ENCODE assay signal across 22 cellular contexts in genomic region chr5:11851402-11851801, GRCh38. TPM values are rescaled to one million over a fixed set of nuclear protein-coding genes. Genes with fewer than 3 reads are reported as not detected.
DNase-seq lines count a peak whose midpoint lies in the region; ATAC-seq, FAIRE-seq and TF ChIP-seq lines count a peak whose summit lies in the region.
"Had no signal": no experiment of that assay in that cellular context is flagged by ENCODE, and none has a peak within 500 bp of the region (broad histone marks: within the 10 kb centered on the region; RNA-seq: fewer than 3 reads in every experiment).

No MANE protein-coding gene starts in this region.

- 93% methylated on average over 2 of the region's 2 CpGs for WGBS in right lobe of liver (ENCODE audit: insufficient coverage, low coverage, low lambda C conversion rate, missing lambda C conversion rate)
- WGBS in HepG2 (ENCODE audit: low lambda C conversion rate), result 36% methylated on average over 2 of the region's 2 CpGs
- 80% methylated on average over 1 to 2 of the region's 2 CpGs for WGBS in mesodermal cell (ENCODE audit: insufficient coverage in 2 of 2), 2 experiments
- WGBS in thyroid gland, 2 donors, result 81 to 91% methylated on average over 2 of the region's 2 CpGs
- WGBS in spleen, 5 donors, result 78 to 95% (median 90%) methylated on average over 2 of the region's 2 CpGs

- H3K4me1 ChIP-seq in right lobe of liver (no peaks in the 10 kb centered on the region), HepG2 (ENCODE audit: insufficient read depth, low read length) (no peaks in the 10 kb centered on the region), mesodermal cell (ENCODE audit: control insufficient read depth, insufficient read depth, low read length, poor library complexity, severe bottlenecking) (peaks cover 10% of the 10 kb centered on the region), thyroid gland (no peaks in the 10 kb centered on the region), spleen (no peaks in the 10 kb centered on the region)
- H3K4me1 ChIP-seq: A549, transverse colon had no signal

- H3K27ac ChIP-seq in right lobe of liver (no peak overlapping the region), HepG2 (ENCODE audit: extremely low read length, insufficient read depth, low read length) (no peak overlapping the region), mesodermal cell (ENCODE audit: low read depth, low read length, severe bottlenecking) (peak overlapping the region; percentile 59), thyroid gland (no peak overlapping the region), spleen (no peak overlapping the region)
- H3K27ac ChIP-seq: A549, brain microvascular endothelial cell, transverse colon had no signal

- ATAC-seq in right lobe of liver, result peak in 3 of 4 donors; percentile 27 to 53 (median 43)
- no peak for ATAC-seq in HepG2
- ATAC-seq in GM18861 (IDR thresholded peaks at IDR 0.05; ENCODE audit: unreplicated experiment), result no peak
- ATAC-seq: A549; activated CD8-positive, alpha-beta memory T cell treated with anti-CD3 and anti-CD28 coated beads, Interleukin-2, amount 10 ng/mL, durations not matched to agents 7 days and 5 days; Panc1 had no signal

- in situ Hi-C loops in HepG2 (cut with HindIII; ENCODE audit: extremely low pct_ligation_motif_present, low pct_unique_long_range_greater_than_20kb), result no loop called here

- no peak overlapping the region for H3K9ac ChIP-seq in HepG2 (ENCODE audit: insufficient read depth, low read depth, low read length)

- H3K9me3 ChIP-seq in right lobe of liver (no peaks in the 10 kb centered on the region), HepG2 (ENCODE audit: low read length) (no peaks in the 10 kb centered on the region), mesodermal cell (ENCODE audit: control insufficient read depth, low read length) (no peaks in the 10 kb centered on the region), thyroid gland (no peaks in the 10 kb centered on the region), spleen (peaks cover 0 to 4% (median 0%) of the 10 kb centered on the region in 8 donors)
- H3K9me3 ChIP-seq: A549, transverse colon had no signal

- TF ChIP-seq CTCF in right lobe of liver (IDR thresholded peaks at IDR 0.05), result no peak
- TF ChIP-seq CTCF in HepG2 (CRISPR knock-in tag; IDR thresholded peaks at IDR 0.05), result no peak
- no peak for TF ChIP-seq CTCF in thyroid gland (IDR thresholded peaks at IDR 0.05)
- no peak for TF ChIP-seq CTCF in spleen (IDR thresholded peaks at IDR 0.05 in 8 of 11, conservative IDR thresholded peaks at IDR 0.05 in 3 of 11)

- no peak for TF ChIP-seq RAD21 in HepG2 (CRISPR knock-in tag; IDR thresholded peaks at IDR 0.05)

- H2AFZ ChIP-seq in HepG2 (ENCODE audit: low read length), result no peak overlapping the region

- CTCF ChIA-PET in HepG2 (lab: Yijun Ruan, JAX; ENCODE audit: low intra/inter-chr PET ratio, low total read pairs), result no interaction called here

- H3K79me2 ChIP-seq in HepG2 (ENCODE audit: insufficient read depth, low read length), result no peaks in the 10 kb centered on the region

- no peak for FAIRE-seq in HepG2 (lab: Jason Lieb, UNC)
- FAIRE-seq: A549, H54 had no signal

- H3K4me3 ChIP-seq in right lobe of liver (no peak overlapping the region), HepG2 (replicated peaks in 1 of 3; ENCODE audit: insufficient read depth in 1 of 3, low read depth in 2 of 3, low read length in 3 of 3) (no peak overlapping the region), mesodermal cell (ENCODE audit: extremely low read depth, insufficient read depth, low read length, poor library complexity, severe bottlenecking) (no peak overlapping the region), thyroid gland (replicated peaks in 1 of 3) (no peak overlapping the region), spleen (no peak overlapping the region)
- H3K4me3 ChIP-seq: A549, transverse colon had no signal

- H3K36me3 ChIP-seq in right lobe of liver (no peaks in the 10 kb centered on the region), HepG2 (replicated peaks in 1 of 2; ENCODE audit: control insufficient read depth in 1 of 2, insufficient read depth in 2 of 2, low read length in 2 of 2) (no peaks in the 10 kb centered on the region), mesodermal cell (ENCODE audit: control insufficient read depth, insufficient read depth, low read length) (no peaks in the 10 kb centered on the region), thyroid gland (no peaks in the 10 kb centered on the region), spleen (no peaks in the 10 kb centered on the region)
- H3K36me3 ChIP-seq: brain microvascular endothelial cell, transverse colon had no signal

- intact Hi-C loops in right lobe of liver (cut with DNase I) (no loop called here), HepG2 (cut with micrococcal nuclease; ENCODE audit: unreplicated experiment) (no loop called here), thyroid gland (cut with DNase I) (no loop called here), spleen (cut with DNase I; ENCODE audit: low total_unique reads) (no loop called here)

- no peak for TF ChIP-seq POLR2A in right lobe of liver (IDR thresholded peaks at IDR 0.05)
- no peak for TF ChIP-seq POLR2A in HepG2 (IDR thresholded peaks at IDR 0.05; ENCODE audit: insufficient read depth in 1 of 2, low read depth in 2 of 2, low read length in 2 of 2)
- no peak for TF ChIP-seq POLR2A in thyroid gland (IDR thresholded peaks at IDR 0.05)
- TF ChIP-seq POLR2A in spleen (IDR thresholded peaks at IDR 0.05), result no peak

- H4K20me1 ChIP-seq in HepG2 (ENCODE audit: insufficient read depth, low read length), result no peaks in the 10 kb centered on the region

- no peak for TF ChIP-seq EP300 in HepG2 (IDR thresholded peaks at IDR 0.05; ENCODE audit: low read depth in 2 of 2, low read length in 2 of 2)
- no peak for TF ChIP-seq EP300 in HepG2 (CRISPR knock-in tag; IDR thresholded peaks at IDR 0.05; ENCODE audit: borderline replicate concordance)

- H3K27me3 ChIP-seq in right lobe of liver, result no peaks in the 10 kb centered on the region
- no peaks in the 10 kb centered on the region for H3K27me3 ChIP-seq in HepG2 (ENCODE audit: control insufficient read depth in 1 of 2, insufficient read depth in 2 of 2, low read length in 2 of 2)
- H3K27me3 ChIP-seq in thyroid gland, result no peaks in the 10 kb centered on the region
- no peaks in the 10 kb centered on the region for H3K27me3 ChIP-seq in spleen (replicated peaks in 1 of 7)
- H3K27me3 ChIP-seq: brain microvascular endothelial cell, transverse colon had no signal

- BruUV-seq in HepG2 (replicated peaks; lab: Mats Ljungman, UMichigan), result no TSS peak

- POLR2A ChIA-PET in HepG2 (lab: Yijun Ruan, JAX), result no interaction called here

- DNase-seq in right lobe of liver, result no peak
- DNase-seq in HepG2 (ENCODE audit: low spot score), result no peak
- peak; percentile 43 for DNase-seq in cerebellar cortex (ENCODE audit: low spot score)
- no peak for DNase-seq in GM03348 (ENCODE audit: low spot score)
- no peak for DNase-seq in thyroid gland
- DNase-seq in spleen, result no peak
- DNase-seq: activated B cell treated with CpG ODN at 0.5 μM for 24 hours; activated CD8-positive, alpha-beta memory T cell treated with anti-CD3 and anti-CD28 coated beads, Interleukin-2, amount 10 ng/mL, durations not matched to agents 7 days and 5 days; activated naive CD4-positive, alpha-beta T cell; brain microvascular endothelial cell; CD4-positive, CD25-positive, alpha-beta regulatory T cell; DND-41; NCI-H2029 treated with DMSO at 0.1 percent for 48 hours; NCI-H69; stimulated activated CD4-positive, alpha-beta T cell treated with anti-CD3 and anti-CD28 coated beads, Interleukin-4, amount 100 ng/mL, for 4 hours; transverse colon had no signal

- H3K4me2 ChIP-seq in HepG2 (ENCODE audit: low read depth, low read length), result no peak overlapping the region
- H3K4me2 ChIP-seq: A549 had no signal

TF ChIP-seq in HepG2, 621 proteins besides CTCF, POLR2A, EP300 and RAD21 (continues in another document):
- TF ChIP-seq KLF11 (CRISPR knock-in tag; IDR thresholded peaks at IDR 0.05) (no peak), GPN1 (CRISPR knock-in tag; IDR thresholded peaks at IDR 0.05; ENCODE audit: borderline replicate concordance) (no peak), KDM3A (CRISPR knock-in tag; IDR thresholded peaks at IDR 0.05; ENCODE audit: low read depth) (no peak), ZNF883 (CRISPR knock-in tag; IDR thresholded peaks at IDR 0.05; ENCODE audit: not compliant biosample characterization) (no peak), ZSCAN30 (CRISPR knock-in tag; IDR thresholded peaks at IDR 0.05) (no peak)

RNA-seq across cellular contexts. Expression of gene CTNND2, which starts 52.8 kb away (rescaled TPM):
- 1 to 10 TPM in 4 of 6 experiments, under 1 TPM in 2; 0.06 to 1.5 (median 1.1) TPM for total RNA-seq in right lobe of liver
- total RNA-seq in HepG2 (2016; rRNA removed; fragmentation: Illumina TruSeq; extraction: Trizol), result not detected in 2 replicates
- not detected in 2 replicates for total RNA-seq in HepG2 (2016; cell fraction: cytosol; rRNA removed; fragmentation: Illumina TruSeq; extraction: Trizol; ENCODE audit: low read depth)
- not detected in 2 replicates for total RNA-seq in HepG2 (2016; cell fraction: insoluble cytoplasmic fraction; rRNA removed; fragmentation: Illumina TruSeq; extraction: Trizol)
- total RNA-seq in HepG2 (2016; cell fraction: membrane; rRNA removed; fragmentation: Illumina TruSeq; extraction: Trizol), result not detected in 2 replicates
- total RNA-seq in HepG2 (2016; cell fraction: nucleus; rRNA removed; fragmentation: Illumina TruSeq; extraction: Trizol), result not detected in 2 replicates
- polyA plus RNA-seq in HepG2 (2011; rRNA removed), result not detected in 2 replicates
- polyA plus RNA-seq in HepG2 (2011; cell fraction: cytosol; rRNA removed), result not detected in 2 replicates
- not detected in 2 replicates for polyA plus RNA-seq in HepG2 (2011; cell fraction: nucleus; rRNA removed)
- not detected in 2 replicates for polyA plus RNA-seq in HepG2 (2012)
- polyA plus RNA-seq in HepG2 (2016; cell fraction: cytosol; fragmentation: Illumina TruSeq; extraction: Trizol; ENCODE audit: low read depth), result not detected in 2 replicates
- polyA plus RNA-seq in HepG2 (2016; cell fraction: insoluble cytoplasmic fraction; fragmentation: Illumina TruSeq; extraction: Trizol; ENCODE audit: low read depth), result not detected in 2 replicates
- not detected in 2 replicates for polyA plus RNA-seq in HepG2 (2016; cell fraction: membrane; fragmentation: Illumina TruSeq; extraction: Trizol; ENCODE audit: low read depth)
- not detected in 2 replicates for polyA plus RNA-seq in HepG2 (2016; cell fraction: nucleus; fragmentation: Illumina TruSeq; extraction: Trizol; ENCODE audit: insufficient read depth, low read depth)
- polyA minus RNA-seq in HepG2 (2011; rRNA and poly(A)+ RNA removed; ENCODE audit: low replicate concordance), result 0.10 TPM in 1 of 2 replicates, not detected in the other
- polyA minus RNA-seq in HepG2 (2011; cell fraction: cytosol; rRNA and poly(A)+ RNA removed), result not detected in 2 replicates
- polyA minus RNA-seq in HepG2 (2011; cell fraction: nucleus; rRNA and poly(A)+ RNA removed), result not detected in 2 replicates
- polyA plus RNA-seq in mesodermal cell (2013, experiment 1 of 2), result 15.7 TPM
- polyA plus RNA-seq in mesodermal cell (2013, experiment 2 of 2), result 16.0 TPM
- 1 to 10 TPM in 1 of 4 donors, under 1 TPM in 3; 0.22 to 2.8 (median 0.39) TPM for total RNA-seq in thyroid gland
- 10 to 100 TPM; 14.0 to 51.0 (median 25.0) TPM for total RNA-seq in spleen
- 1 to 10 TPM in 1 of 3 donors, under 1 TPM in 2; 0.93 to 5.4 (median 0.99) TPM for polyA plus RNA-seq in spleen
- total RNA-seq: activated B cell treated with CpG ODN at 0.5 μM for 24 hours; activated CD8-positive, alpha-beta memory T cell treated with anti-CD3 and anti-CD28 coated beads, Interleukin-2, amount 10 ng/mL, durations not matched to agents 7 days and 5 days; CD4-positive, CD25-positive, alpha-beta regulatory T cell; dermis microvascular lymphatic vessel endothelial cell had no signal
- polyA plus RNA-seq: A549; CD4-positive, CD25-positive, alpha-beta regulatory T cell had no signal

Comparison
In these comparisons a context has a peak if more than half of its experiments do, and no peak if none do; other contexts are left out.
1. ATAC-seq: peak in right lobe of liver (3 of 4); none in HepG2 (single experiment) and GM18861 (single experiment).